Comparison of ENCODE assay signal across 9 cellular contexts in genomic region chr5:123089971-123090640, GRCh38. TPM values are rescaled to one million over a fixed set of nuclear protein-coding genes. Genes with fewer than 3 reads are reported as not detected.
DNase-seq lines count a peak whose midpoint lies in the region; ATAC-seq and TF ChIP-seq lines count a peak whose summit lies in the region.
"Had no signal": no experiment of that assay in that cellular context is flagged by ENCODE, and none has a peak within 500 bp of the region (broad histone marks: within the 10 kb centered on the region; RNA-seq: fewer than 3 reads in every experiment).

No MANE protein-coding gene starts in this region.

- H3K27me3 ChIP-seq in heart left ventricle = peaks cover 44 to 98% (median 75%) of the 10 kb centered on the region in 9 donors

- H3K4me1 ChIP-seq in heart left ventricle = peaks cover 0 to 46% (median 24%) of the 10 kb centered on the region in 12 donors

- no peak overlapping the region for H3K9ac ChIP-seq in SK-N-MC (ENCODE audit: insufficient read length)

- H3K4me1 Mint-ChIP-seq in activated T-cell treated with anti-CD3 and anti-CD28 coated beads, Interleukin-2, amount 50 U/mL, for 72 hours (ENCODE audit: low read depth) = peaks cover 18% of the 10 kb centered on the region

- no peak for TF ChIP-seq POLR2A in heart left ventricle (IDR thresholded peaks at IDR 0.05)

- TF ChIP-seq CTCF in heart left ventricle (IDR thresholded peaks at IDR 0.05) = no peak

- H3K36me3 Mint-ChIP-seq in activated T-cell treated with anti-CD3 and anti-CD28 coated beads, Interleukin-2, amount 50 U/mL, for 72 hours (ENCODE audit: insufficient read depth in 2 of 2) = no peaks in the 10 kb centered on the region

- H3K27me3 Mint-ChIP-seq in activated T-cell treated with anti-CD3 and anti-CD28 coated beads, Interleukin-2, amount 50 U/mL, for 72 hours (ENCODE audit: low read depth) = peaks cover 80% of the 10 kb centered on the region

- no peak for DNase-seq in activated T-cell treated with anti-CD3 and anti-CD28 coated beads, Interleukin-2, amount 50 U/mL, for 72 hours
- DNase-seq in activated T-cell treated with anti-CD3 and anti-CD28 coated beads, Interleukin-2, amount 50 U/mL, for 1 hour = no peak
- no peak for DNase-seq in SK-N-MC (ENCODE audit: low read depth, low spot score)
- DNase-seq in heart left ventricle = peak in 1 of 5 donors; percentile 68
- DNase-seq in skeletal muscle cell (ENCODE audit: low read depth) = no peak
- DNase-seq in NCI-H345 (lab: John Stamatoyannopoulos, UW) = no peak
- no peak for DNase-seq in COLO829 (ENCODE audit: low spot score)

- H3K4me3 ChIP-seq in SK-N-MC (peak overlapping the region; percentile 67), heart left ventricle (peak overlapping the region; percentile 51 to 70 (median 58)), skeletal muscle cell (ENCODE audit: low read depth, low read length) (peak overlapping the region; percentile 42)

- H3K27ac ChIP-seq in SK-N-MC (no peak overlapping the region), heart left ventricle (peak overlapping the region in 1 of 12 donors; percentile 76)

- intact Hi-C loops in heart left ventricle (cut with DNase I) = loop anchor here in 2 of 10 donors (5.0 kb wide), 2 partner anchors 53 to 188 kb away; partner anchors contain the start of gene PPIC (in 2 of the 2)

- WGBS in heart left ventricle, 4 donors = 0 to 2% (median 1%) methylated on average over 31 to 83 of the region's 83 CpGs

- no peaks in the 10 kb centered on the region for H3K9me3 Mint-ChIP-seq in activated T-cell treated with anti-CD3 and anti-CD28 coated beads, Interleukin-2, amount 50 U/mL, for 72 hours
- H3K9me3 Mint-ChIP-seq: activated naive CD4-positive, alpha-beta T cell treated with anti-CD3 and anti-CD28 coated beads, Interleukin-2, amount 50 U/mL, for 72 hours had no signal

- peak overlapping the region in 1 of 2 donors; percentile 44 for H3K4me3 Mint-ChIP-seq in activated T-cell treated with anti-CD3 and anti-CD28 coated beads, Interleukin-2, amount 50 U/mL, for 72 hours

- H3K36me3 ChIP-seq in SK-N-MC (ENCODE audit: insufficient read depth, low read length) (no peaks in the 10 kb centered on the region), heart left ventricle (no peaks in the 10 kb centered on the region)

- H3K9me3 ChIP-seq in SK-N-MC (ENCODE audit: low read depth, low read length) (no peaks in the 10 kb centered on the region), heart left ventricle (no peaks in the 10 kb centered on the region)

- ATAC-seq in activated T-cell treated with anti-CD3 and anti-CD28 coated beads, Interleukin-2, amount 50 U/mL, for 72 hours (replicated peaks in 1 of 2) = peak; percentile 29 to 30
- peak; percentile 36 to 69 (median 58) for ATAC-seq in heart left ventricle
- ATAC-seq in GM18502 (IDR thresholded peaks at IDR 0.05; ENCODE audit: poor library complexity, unreplicated experiment) = no peak

- no peak overlapping the region for H3K27ac Mint-ChIP-seq in activated T-cell treated with anti-CD3 and anti-CD28 coated beads, Interleukin-2, amount 50 U/mL, for 72 hours
- H3K27ac Mint-ChIP-seq: activated naive CD4-positive, alpha-beta T cell treated with anti-CD3 and anti-CD28 coated beads, Interleukin-2, amount 50 U/mL, for 72 hours had no signal

RNA-seq across cellular contexts. Expression of gene PRDM6, which starts 1.1 kb away (rescaled TPM):
- 1 to 10 TPM in 1 of 2 donors, not detected in 1; 1.1 TPM for total RNA-seq in activated T-cell treated with anti-CD3 and anti-CD28 coated beads, Interleukin-2, amount 50 U/mL, for 72 hours
- 1 to 10 TPM in 4 of 9 donors, under 1 TPM in 4, not detected in 1; 0.24 to 2.9 (median 0.97) TPM for total RNA-seq in heart left ventricle
- under 1 TPM; 0.28 to 0.34 TPM for polyA plus RNA-seq in heart left ventricle
- total RNA-seq: activated naive CD4-positive, alpha-beta T cell treated with anti-CD3 and anti-CD28 coated beads, Interleukin-2, amount 50 U/mL, for 72 hours had no signal

RNA-seq across cellular contexts. Expression of gene PPIC, which starts 53.6 kb away (rescaled TPM):
- total RNA-seq in activated T-cell treated with anti-CD3 and anti-CD28 coated beads, Interleukin-2, amount 50 U/mL, for 72 hours = not detected
- total RNA-seq in heart left ventricle = 10 to 100 TPM; 37.9 to 50.8 (median 43.1) TPM
- 10 to 100 TPM; 32.7 to 61.0 TPM for polyA plus RNA-seq in heart left ventricle
- total RNA-seq: activated naive CD4-positive, alpha-beta T cell treated with anti-CD3 and anti-CD28 coated beads, Interleukin-2, amount 50 U/mL, for 72 hours had no signal

Comparison
In these comparisons a context has a peak if more than half of its experiments do, and no peak if none do; other contexts are left out.
1. RNA of gene PPIC, which starts 53.6 kb away (total RNA-seq): 37.9 to 50.8 TPM in heart left ventricle; not detected in activated T-cell treated with anti-CD3 and anti-CD28 coated beads, Interleukin-2, amount 50 U/mL, for 72 hours; every median in the first group is over 10 times any median in the second.
2. Peak in every context shown above with its lines, with median percentiles within 50 percentile points of each other: H3K4me3 ChIP-seq.